Comparison of ENCODE assay signal across 19 cellular contexts in the genomic region with DNA sequence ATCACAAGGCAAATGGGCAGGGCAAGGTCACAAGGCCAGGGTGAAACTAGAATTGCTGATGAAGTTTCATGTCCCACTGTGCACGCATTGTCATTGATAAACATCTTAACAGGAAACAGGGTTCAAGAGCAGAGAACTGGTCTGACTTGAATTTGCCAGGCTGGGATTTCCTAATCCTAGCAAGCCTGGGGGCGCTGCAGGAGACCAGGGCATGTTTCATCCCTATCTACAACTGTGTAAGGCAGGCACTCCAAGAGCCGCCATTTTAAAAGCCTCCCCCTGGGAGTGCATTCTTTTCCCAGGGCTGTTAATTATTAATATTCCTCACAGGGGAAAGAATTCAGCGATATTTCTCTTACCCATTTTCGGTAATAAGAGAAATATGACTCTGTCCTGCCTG. TPM values are rescaled to one million over a fixed set of nuclear protein-coding genes. Genes with fewer than 3 reads are reported as not detected.
"Had no signal": no experiment of that assay in that cellular context is flagged by ENCODE, and none has a peak within 500 bp of the region (broad histone marks: within the 10 kb centered on the region; RNA-seq: fewer than 3 reads in every experiment).

No MANE protein-coding gene starts in this region.

RNA-seq across cellular contexts. Expression of gene DCAF8L1, which starts 15.9 kb away (rescaled TPM):
- total RNA-seq: activated B cell treated with CpG ODN at 0.5 μM for 24 hours; activated CD4-positive, alpha-beta memory T cell treated with anti-CD3 and anti-CD28 coated beads for 36 hours; activated CD4-positive, alpha-beta T cell treated with anti-CD3 and anti-CD28 coated beads, Interleukin-2, amount 10 ng/mL, durations not matched to agents 24 days and 14 days; activated CD8-positive, alpha-beta memory T cell treated with anti-CD3 and anti-CD28 coated beads for 36 hours; activated CD8-positive, alpha-beta T cell treated with anti-CD3 and anti-CD28 coated beads for 36 hours; activated naive CD4-positive, alpha-beta T cell treated with anti-CD3 and anti-CD28 coated beads for 36 hours; activated naive CD4-positive, alpha-beta T cell treated with anti-CD3 and anti-CD28 coated beads, Interleukin-2, amount 50 U/mL, for 72 hours; activated naive CD8-positive, alpha-beta T cell treated with anti-CD3 and anti-CD28 coated beads for 36 hours; activated T-cell treated with anti-CD3 and anti-CD28 coated beads, Interleukin-2, amount 50 U/mL, for 4 hours; activated T-cell treated with anti-CD3 and anti-CD28 coated beads, Interleukin-2, amount 50 U/mL, for 72 hours; activated T-helper 1 cell treated with anti-CD3 and anti-CD28 coated beads, Interleukin-12 subunit alpha, Interleukin-12 subunit beta, Interleukin-2, Interleukin-4 antibody, amounts not matched to agents 30 ng/mL and 10 ng/mL and 1 ng/mL, durations not matched to agents 14 hours and 24 hours and 36 hours; activated T-helper 17 cell treated with anti-CD3 and anti-CD28 coated beads, Interleukin-2, amount 50 U/mL, for 72 hours; adrenal gland; aorta; astrocyte; body of pancreas; breast epithelium; cardiac septum; cerebellum had no signal
